ENCODE assay signal across 8 cellular contexts in the genomic region with DNA sequence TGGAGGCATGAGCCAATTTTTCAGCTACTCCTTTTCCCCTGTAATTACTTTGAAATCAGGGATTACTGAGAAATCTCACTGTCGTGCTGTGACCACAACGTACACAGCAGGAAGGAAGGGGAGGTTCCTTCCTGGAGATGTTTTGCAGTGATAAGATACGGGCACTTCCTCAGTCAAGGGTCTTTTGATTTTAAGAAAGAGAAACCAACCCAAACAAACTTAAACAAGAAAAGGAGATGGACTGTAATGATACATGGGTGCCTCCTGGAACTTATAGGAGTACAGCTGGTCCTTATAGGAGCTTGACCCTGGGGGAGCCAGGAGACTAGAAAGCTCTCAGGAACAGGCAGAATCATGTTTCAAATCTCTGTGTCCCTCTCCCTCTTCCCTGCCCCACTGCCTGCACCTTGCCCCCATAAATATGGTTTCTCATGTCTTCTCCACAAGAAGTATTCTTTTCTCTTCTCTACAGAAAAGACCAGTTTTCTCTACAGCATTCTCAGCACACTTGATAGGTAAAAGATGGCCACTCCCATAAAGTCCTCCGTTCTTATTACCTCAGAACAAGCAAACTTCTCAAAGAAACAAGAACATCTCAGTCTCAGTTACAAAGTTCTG.
A peak's percentile ranks its signal among the peaks of the same experiment; 100 is the strongest.
DNase-seq lines count a peak whose midpoint lies in the region; ATAC-seq and TF ChIP-seq lines count a peak whose summit lies in the region.

No MANE protein-coding gene starts in this region.

- ATAC-seq in HG02852 (IDR thresholded peaks at IDR 0.05; ENCODE audit: unreplicated experiment) (peak; percentile 5), HG02610 (IDR thresholded peaks at IDR 0.05; ENCODE audit: unreplicated experiment) (no peak)
- ATAC-seq in stimulated activated memory B cell treated with anti-CD40 and anti-IgM and Interleukin-4, amounts not matched to agents 10 μg/mL and 1 μg/mL and 100 μg/mL, for 72 hours = peak; percentile 49

- H3K36me3 Mint-ChIP-seq in endothelial cell (ENCODE audit: low read depth, unreplicated experiment) = no peaks in the 10 kb centered on the region
- peaks cover 26% of the 10 kb centered on the region for H3K36me3 Mint-ChIP-seq in stimulated activated memory B cell treated with anti-CD40 and anti-IgM and Interleukin-4, amounts not matched to agents 10 μg/mL and 1 μg/mL and 100 μg/mL, for 72 hours

- peaks cover 5% of the 10 kb centered on the region for H3K27me3 Mint-ChIP-seq in endothelial cell (ENCODE audit: unreplicated experiment)
- H3K27me3 Mint-ChIP-seq in stimulated activated memory B cell treated with anti-CD40 and anti-IgM and Interleukin-4, amounts not matched to agents 10 μg/mL and 1 μg/mL and 100 μg/mL, for 72 hours = no peaks in the 10 kb centered on the region

- TF ChIP-seq CTCF in endothelial cell (IDR thresholded peaks at IDR 0.05; ENCODE audit: unreplicated experiment) = no peak

- no peak overlapping the region for H3K4me3 Mint-ChIP-seq in endothelial cell (ENCODE audit: unreplicated experiment)
- peak overlapping the region; percentile 60 for H3K4me3 Mint-ChIP-seq in stimulated activated memory B cell treated with anti-CD40 and anti-IgM and Interleukin-4, amounts not matched to agents 10 μg/mL and 1 μg/mL and 100 μg/mL, for 72 hours

- no peaks in the 10 kb centered on the region for H3K9me3 Mint-ChIP-seq in endothelial cell (ENCODE audit: unreplicated experiment)
- H3K9me3 Mint-ChIP-seq in stimulated activated memory B cell treated with anti-CD40 and anti-IgM and Interleukin-4, amounts not matched to agents 10 μg/mL and 1 μg/mL and 100 μg/mL, for 72 hours = peaks cover 11% of the 10 kb centered on the region

- peak; percentile 22 for DNase-seq in NCI-H748 treated with DMSO at 0.1 percent for 48 hours (lab: John Stamatoyannopoulos, UW)
- no peak for DNase-seq in NCI-H748 (lab: John Stamatoyannopoulos, UW; ENCODE audit: unreplicated experiment)
- peak; percentile 46 for DNase-seq in T follicular helper cell (ENCODE audit: low read depth)
- peak; percentile 36 for DNase-seq in endothelial cell (ENCODE audit: low spot score)
- no peak for DNase-seq in AG08395 (ENCODE audit: low spot score)

- peaks cover 47% of the 10 kb centered on the region for H3K4me1 Mint-ChIP-seq in endothelial cell (ENCODE audit: unreplicated experiment)
- H3K4me1 Mint-ChIP-seq in stimulated activated memory B cell treated with anti-CD40 and anti-IgM and Interleukin-4, amounts not matched to agents 10 μg/mL and 1 μg/mL and 100 μg/mL, for 72 hours = peaks cover 64% of the 10 kb centered on the region

- peak overlapping the region; percentile 100 for H3K27ac Mint-ChIP-seq in endothelial cell (ENCODE audit: unreplicated experiment)
- peak overlapping the region; percentile 99 for H3K27ac Mint-ChIP-seq in stimulated activated memory B cell treated with anti-CD40 and anti-IgM and Interleukin-4, amounts not matched to agents 10 μg/mL and 1 μg/mL and 100 μg/mL, for 72 hours

Comparison
In these comparisons a context has a peak if more than half of its experiments do, and no peak if none do; other contexts are left out.
1. DNase-seq: peak in NCI-H748 treated with DMSO at 0.1 percent for 48 hours (single experiment), T follicular helper cell (single experiment) and endothelial cell (single experiment); none in NCI-H748 (single experiment) and AG08395 (single experiment).